Comparison of ENCODE assay signal across 31 cellular contexts in the genomic region with DNA sequence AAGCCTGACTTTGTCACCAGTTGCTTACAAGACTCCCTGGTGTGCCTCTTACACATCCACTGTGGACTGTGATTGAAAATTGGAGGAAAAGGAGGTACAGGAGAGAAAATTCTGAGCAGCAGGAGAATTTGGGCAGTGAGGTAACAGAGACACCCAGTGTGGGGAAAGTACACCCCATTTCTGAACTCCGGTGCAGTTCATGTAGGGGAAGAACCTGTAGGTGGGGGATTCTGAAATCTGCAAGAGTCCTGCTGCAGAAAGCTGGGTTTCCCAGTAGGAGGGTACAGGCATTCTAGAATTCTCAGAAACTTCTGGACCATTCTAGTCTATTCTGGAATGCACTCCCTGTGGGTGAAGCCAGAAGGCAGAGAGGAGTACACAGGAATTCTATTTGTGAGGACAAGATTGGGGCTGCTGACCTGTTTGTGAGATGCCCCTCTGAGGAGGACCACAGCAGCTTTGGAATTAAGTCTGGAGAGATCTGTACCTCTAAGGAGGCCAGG. TPM values are rescaled to one million over a fixed set of nuclear protein-coding genes. Genes with fewer than 3 reads are reported as not detected.
DNase-seq lines count a peak whose midpoint lies in the region; ATAC-seq and TF ChIP-seq lines count a peak whose summit lies in the region.
"Had no signal": no experiment of that assay in that cellular context is flagged by ENCODE, and none has a peak within 500 bp of the region (broad histone marks: within the 10 kb centered on the region; RNA-seq: fewer than 3 reads in every experiment).

No MANE protein-coding gene starts in this region.

- TF ChIP-seq POLR2A in Peyer's patch (IDR thresholded peaks at IDR 0.05) = no peak

- H3K4me1 Mint-ChIP-seq in activated T-helper 17 cell treated with anti-CD3 and anti-CD28 coated beads, Interleukin-2, amount 50 U/mL, for 72 hours = peaks cover 7% of the 10 kb centered on the region

- H3K4me3 ChIP-seq in GM23248 = no peak overlapping the region
- no peak overlapping the region for H3K4me3 ChIP-seq in trophoblast cell (ENCODE audit: low read depth, low read length)
- H3K4me3 ChIP-seq in Peyer's patch = no peak overlapping the region
- H3K4me3 ChIP-seq: A549; BLaER1 treated with 17β-estradiol and CSF1 and Interleukin-3, amounts not matched to agents 10 nM and 100 nM; K562; SJSA1 had no signal

- no peak overlapping the region for H4K12ac ChIP-seq in trophoblast cell (ENCODE audit: low read depth, low read length)

- no peak overlapping the region for H3K23ac ChIP-seq in trophoblast cell (ENCODE audit: low read length)

- H3K27ac Mint-ChIP-seq in activated T-helper 17 cell treated with anti-CD3 and anti-CD28 coated beads, Interleukin-2, amount 50 U/mL, for 72 hours = peak overlapping the region; percentile 24
- H3K27ac Mint-ChIP-seq: CD4-positive, alpha-beta memory T cell had no signal

- TF ChIP-seq CTCF in GM13976 (IDR thresholded peaks at IDR 0.05; ENCODE audit: borderline replicate concordance, control extremely low read depth, extremely low read depth, insufficient read depth, missing control alignments) = no peak
- TF ChIP-seq CTCF in Peyer's patch (IDR thresholded peaks at IDR 0.05) = no peak

- no peak overlapping the region for H4K8ac ChIP-seq in trophoblast cell (ENCODE audit: low read depth, low read length)

- WGBS in GM23248 (ENCODE audit: low coverage in 1 of 2, low lambda C conversion rate in 2 of 2, missing lambda C conversion rate in 2 of 2), 2 experiments = 82 to 91% methylated on average over 1 of the region's 1 CpG
- no CpG with 5 or more reads among the region's 1 CpG for WGBS in trophoblast cell (ENCODE audit: extremely low coverage, insufficient coverage, insufficient read length)

- H3K9me2 ChIP-seq in GM23248 (ENCODE audit: insufficient read depth) = no peaks in the 10 kb centered on the region

- no peak overlapping the region for H2BK5ac ChIP-seq in trophoblast cell (ENCODE audit: low read depth, low read length, poor library complexity)

- peaks cover 18% of the 10 kb centered on the region for H3K79me1 ChIP-seq in trophoblast cell (ENCODE audit: low read length)

- H2AFZ ChIP-seq in GM23248 = no peak overlapping the region
- no peak overlapping the region for H2AFZ ChIP-seq in trophoblast cell (ENCODE audit: insufficient read depth, low read length, poor library complexity)

- peak overlapping the region; percentile 42 for H2BK12ac ChIP-seq in trophoblast cell (ENCODE audit: low read length)

- H4K91ac ChIP-seq in trophoblast cell (ENCODE audit: low read depth, low read length) = no peak overlapping the region

- in situ Hi-C loops in GM13976 (cut with MboI; ENCODE audit: low sequenced_read_pairs, unreplicated experiment) (loop anchor here (25.0 kb wide), 1 partner anchor 652 kb away; no protein-coding TSS in a partner anchor), GM23248 (cut with MboI) (no loop called here)

- no peak overlapping the region for H3K4me3 Mint-ChIP-seq in activated T-helper 17 cell treated with anti-CD3 and anti-CD28 coated beads, Interleukin-2, amount 50 U/mL, for 72 hours
- H3K4me3 Mint-ChIP-seq: CD4-positive, alpha-beta memory T cell had no signal

- no peaks in the 10 kb centered on the region for H3K27me3 Mint-ChIP-seq in activated T-helper 17 cell treated with anti-CD3 and anti-CD28 coated beads, Interleukin-2, amount 50 U/mL, for 72 hours
- H3K27me3 Mint-ChIP-seq: CD4-positive, alpha-beta memory T cell had no signal

- peak overlapping the region; percentile 31 for H2AK5ac ChIP-seq in trophoblast cell (ENCODE audit: low read length)

- no peak overlapping the region for H3K18ac ChIP-seq in trophoblast cell (ENCODE audit: low read length)

- DNase-seq in GM13976 (ENCODE audit: low spot score) (peak; percentile 68), GM23248 (peak; percentile 8), trophoblast cell (no peak), hypothalamus (lab: John Stamatoyannopoulos, UW) (no peak), CD1c-positive myeloid dendritic cell (ENCODE audit: extremely low spot score) (no peak), Peyer's patch (no peak)
- DNase-seq: AML-193; CD4-positive, alpha-beta memory T cell; COR-L47; DMS53; GOT3; HCEC 1CT; Kasumi-1; MV-4-11; NCI-H1105; NCI-H1436 treated with DMSO at 0.1 percent for 48 hours; NCI-H2029; NCI-H446; NCI-H524 treated with DMSO at 0.1 percent for 48 hours; NCI-H774; PC-3; Right ventricle myocardium superior; RPMI8226 had no signal

- no peak overlapping the region for H3K4ac ChIP-seq in trophoblast cell (ENCODE audit: low read depth, low read length)

- H3K9me3 ChIP-seq in GM23248 (ENCODE audit: low read depth) (no peaks in the 10 kb centered on the region), trophoblast cell (ENCODE audit: insufficient read depth, low read depth, low read length) (peaks cover 3% of the 10 kb centered on the region), Peyer's patch (no peaks in the 10 kb centered on the region)
- H3K9me3 ChIP-seq: A549, SJSA1 had no signal

- H3K4me1 ChIP-seq in GM23248 (ENCODE audit: insufficient read depth) (peaks cover 33% of the 10 kb centered on the region), trophoblast cell (ENCODE audit: control insufficient read depth in 1 of 2, insufficient read depth in 2 of 2, low read length in 2 of 2) (peaks cover 18% of the 10 kb centered on the region in 2 experiments), Peyer's patch (no peaks in the 10 kb centered on the region)

- ATAC-seq in activated T-helper 17 cell treated with anti-CD3 and anti-CD28 coated beads, Interleukin-2, amount 50 U/mL, for 72 hours (replicated peaks) = peak; percentile 49
- ATAC-seq in GM19395 (IDR thresholded peaks at IDR 0.05; ENCODE audit: unreplicated experiment) = no peak
- ATAC-seq: A549, HepG2, K562, PC-3 had no signal

- H4K20me1 ChIP-seq in GM23248 (ENCODE audit: insufficient read depth) = no peaks in the 10 kb centered on the region

- no peaks in the 10 kb centered on the region for H3K79me2 ChIP-seq in GM23248 (ENCODE audit: insufficient read depth)
- no peaks in the 10 kb centered on the region for H3K79me2 ChIP-seq in trophoblast cell (ENCODE audit: control insufficient read depth, insufficient read depth, low read length, poor library complexity)

- H3K9ac ChIP-seq in GM23248 (no peak overlapping the region), trophoblast cell (ENCODE audit: low read length) (no peak overlapping the region)
- H3K9ac ChIP-seq: BLaER1 treated with 17β-estradiol and CSF1 and Interleukin-3, amounts not matched to agents 10 nM and 100 nM had no signal

- no peaks in the 10 kb centered on the region for H3K9me3 Mint-ChIP-seq in activated T-helper 17 cell treated with anti-CD3 and anti-CD28 coated beads, Interleukin-2, amount 50 U/mL, for 72 hours
- H3K9me3 Mint-ChIP-seq: CD4-positive, alpha-beta memory T cell had no signal

- no peaks in the 10 kb centered on the region for H3K27me3 ChIP-seq in GM23248 (replicated peaks; ENCODE audit: insufficient read depth)
- H3K27me3 ChIP-seq in trophoblast cell (ENCODE audit: insufficient read depth, low read length) = no peaks in the 10 kb centered on the region
- H3K27me3 ChIP-seq in Peyer's patch = no peaks in the 10 kb centered on the region
- H3K27me3 ChIP-seq: BLaER1 treated with 17β-estradiol and CSF1 and Interleukin-3, amounts not matched to agents 10 nM and 100 nM; SJSA1 had no signal

- no peaks in the 10 kb centered on the region for H3K36me3 Mint-ChIP-seq in activated T-helper 17 cell treated with anti-CD3 and anti-CD28 coated beads, Interleukin-2, amount 50 U/mL, for 72 hours (ENCODE audit: low read depth)

- no peak overlapping the region for H3K4me2 ChIP-seq in GM23248 (ENCODE audit: unreplicated experiment)
- H3K4me2 ChIP-seq in trophoblast cell (ENCODE audit: low read length) = no peak overlapping the region
- H3K4me2 ChIP-seq: A549 had no signal

- H3K36me3 ChIP-seq in GM23248 (ENCODE audit: low read depth) = no peaks in the 10 kb centered on the region
- no peaks in the 10 kb centered on the region for H3K36me3 ChIP-seq in trophoblast cell (ENCODE audit: control insufficient read depth in 1 of 2, insufficient read depth in 2 of 2, low read length in 2 of 2)
- H3K36me3 ChIP-seq in Peyer's patch = no peaks in the 10 kb centered on the region
- H3K36me3 ChIP-seq: SJSA1 had no signal

- H3K14ac ChIP-seq in trophoblast cell (ENCODE audit: low read length) = no peak overlapping the region

- peaks cover 13% of the 10 kb centered on the region; the same call in 1 of the 2 replicates for H3F3A ChIP-seq in GM23248 (ENCODE audit: insufficient read depth)

- H3K27ac ChIP-seq in GM23248 (no peak overlapping the region), trophoblast cell (ENCODE audit: low read depth, low read length) (no peak overlapping the region), Peyer's patch (no peak overlapping the region)
- H3K27ac ChIP-seq: A549; BLaER1 treated with 17β-estradiol and CSF1 and Interleukin-3, amounts not matched to agents 10 nM and 100 nM; SJSA1 had no signal

- no peak overlapping the region for H2BK120ac ChIP-seq in trophoblast cell (ENCODE audit: insufficient read depth, low read length, poor library complexity)

RNA-seq across cellular contexts. Expression of gene ALOX5AP, which starts 54.1 kb away (rescaled TPM):
- total RNA-seq in GM23248 (2014; rRNA removed; shearing (Covaris generic)) = not detected in 2 replicates
- 0.49 and 0.58 TPM in 2 replicates for polyA plus RNA-seq in GM23248 (2016; fragmentation: Nextera tagmentation; extraction: Ambion mirVana)
- total RNA-seq in activated T-helper 17 cell treated with anti-CD3 and anti-CD28 coated beads, Interleukin-2, amount 50 U/mL, for 72 hours = 10 to 100 TPM; 33.7 to 62.5 TPM
- 3.3 and 3.5 TPM in 2 replicates for polyA plus RNA-seq in trophoblast cell (2013)
- 10 to 100 TPM in 2 of 4 donors, 1 to 10 TPM in 2; 7.6 to 19.8 (median 13.2) TPM for total RNA-seq in Peyer's patch
- total RNA-seq: G401, PC-3 had no signal
- polyA plus RNA-seq: K562 had no signal

Comparison
In these comparisons a context has a peak if more than half of its experiments do, and no peak if none do; other contexts are left out.
1. DNase-seq: peak in GM13976 (single experiment) and GM23248 (single experiment); none in trophoblast cell (0 of 2), hypothalamus (0 of 51), CD1c-positive myeloid dendritic cell (single experiment) and Peyer's patch (0 of 3).